In genomic region chr7:111320133-111320532, GRCh38 we compare ENCODE assay signal across 18 cellular contexts.
"Had no signal": no experiment of that assay in that cellular context is flagged by ENCODE, and none has a peak within 500 bp of the region (broad histone marks: within the 10 kb centered on the region; RNA-seq: fewer than 3 reads in every experiment).

No MANE protein-coding gene starts in this region.

- DNase-seq: activated CD4-positive, alpha-beta T cell treated with anti-CD3 and anti-CD28 coated beads, Interleukin-2, amount 10 ng/mL, durations not matched to agents 24 days and 14 days; activated CD4-positive, CD25-positive, alpha-beta regulatory T cell; activated CD8-positive, alpha-beta memory T cell treated with anti-CD3 and anti-CD28 coated beads, Interleukin-2, amount 50 U/mL, for 4 hours; activated CD8-positive, alpha-beta T cell treated with anti-CD3 and anti-CD28 coated beads, Interleukin-2, amount 10 ng/mL, durations not matched to agents 7 days and 5 days; activated gamma-delta T cell treated with Interleukin-2 at 50 U/mL for 16 hours; activated naive CD8-positive, alpha-beta T cell treated with anti-CD3 and anti-CD28 coated beads, Interleukin-2, amount 10 ng/mL, durations not matched to agents 7 days and 5 days; central memory CD4-positive, alpha-beta T cell; islet precursor cell; left lung; mucosa of descending colon; naive thymus-derived CD8-positive, alpha-beta T cell; stimulated activated CD4-positive, alpha-beta T cell treated with anti-CD3 and anti-CD28 coated beads, Interleukin-12 subunit alpha, Interleukin-12 subunit beta, amount 100 ng/mL, for 4 hours; stimulated activated CD4-positive, alpha-beta T cell treated with anti-CD3 and anti-CD28 coated beads, Interleukin-2, amount 100 ng/mL, for 24 hours; tibial artery had no signal

- H3K9me3 ChIP-seq: mucosa of descending colon, tibial artery had no signal

- ATAC-seq: activated CD8-positive, alpha-beta T cell treated with anti-CD3 and anti-CD28 coated beads, Interleukin-2, amount 10 ng/mL, durations not matched to agents 7 days and 5 days; esophagus mucosa; left lung; mucosa of descending colon; naive thymus-derived CD8-positive, alpha-beta T cell; stimulated activated memory B cell treated with anti-CD40 and anti-IgM and Interleukin-4, amounts not matched to agents 10 μg/mL and 1 μg/mL and 100 μg/mL, for 72 hours had no signal

- H2AFZ ChIP-seq: parathyroid adenoma had no signal

- H3K4me3 ChIP-seq: coronary artery, left lung, mucosa of descending colon, tibial artery had no signal

- H3K36me3 ChIP-seq: left lung, tibial artery had no signal

- H3K9ac ChIP-seq: parathyroid adenoma had no signal

- H3K27me3 ChIP-seq: left lung, tibial artery had no signal

- H3K4me1 ChIP-seq: left lung, tibial artery had no signal

- H3K79me2 ChIP-seq: parathyroid adenoma had no signal

- H3K27ac ChIP-seq: coronary artery, left lung, parathyroid adenoma, tibial artery had no signal
